ENCODE assay signal across 24 cellular contexts in genomic region chr1:48681476-48682305, GRCh38.
DNase-seq lines count a peak whose midpoint lies in the region; ATAC-seq, FAIRE-seq and TF ChIP-seq lines count a peak whose summit lies in the region.
"Had no signal": no experiment of that assay in that cellular context is flagged by ENCODE, and none has a peak within 500 bp of the region (broad histone marks: within the 10 kb centered on the region; RNA-seq: fewer than 3 reads in every experiment).

No MANE protein-coding gene starts in this region.

- TF ChIP-seq RAD21 in HepG2 (CRISPR knock-in tag; IDR thresholded peaks at IDR 0.05) = no peak

- WGBS in HepG2 (ENCODE audit: low lambda C conversion rate) = 28% methylated on average over 4 of the region's 4 CpGs

- no peaks in the 10 kb centered on the region for H4K20me1 ChIP-seq in HepG2 (ENCODE audit: insufficient read depth, low read length)

- no peak overlapping the region for H3K4me2 ChIP-seq in HepG2 (ENCODE audit: low read depth, low read length)

- H3K4me1 ChIP-seq in HepG2 (ENCODE audit: insufficient read depth, low read length) = no peaks in the 10 kb centered on the region

- no peak for FAIRE-seq in HepG2 (lab: Jason Lieb, UNC)
- FAIRE-seq: pancreas had no signal

- intact Hi-C loops in HepG2 (cut with micrococcal nuclease; ENCODE audit: unreplicated experiment) = no loop called here
- intact Hi-C loops in Calu3 (cut with micrococcal nuclease; ENCODE audit: unreplicated experiment) = loop anchor here (10.0 kb wide), 1 partner anchor 1653 kb away; no protein-coding TSS in a partner anchor

- H3K27me3 ChIP-seq in HepG2 (ENCODE audit: control insufficient read depth in 1 of 2, insufficient read depth in 2 of 2, low read length in 2 of 2) = no peaks in the 10 kb centered on the region
- H3K27me3 ChIP-seq: pancreas had no signal

- in situ Hi-C loops in astrocyte of the spinal cord (cut with HindIII; ENCODE audit: low sequenced_read_pairs) (no loop called here), HepG2 (cut with HindIII; ENCODE audit: extremely low pct_ligation_motif_present, low pct_unique_long_range_greater_than_20kb) (no loop called here)

- TF ChIP-seq POLR2A in HepG2 (IDR thresholded peaks at IDR 0.05; ENCODE audit: insufficient read depth in 1 of 2, low read depth in 2 of 2, low read length in 2 of 2) = no peak

- no peaks in the 10 kb centered on the region for H3K79me2 ChIP-seq in HepG2 (ENCODE audit: insufficient read depth, low read length)

- H3K27ac ChIP-seq in HepG2 (ENCODE audit: extremely low read length, insufficient read depth, low read length) = no peak overlapping the region
- H3K27ac ChIP-seq: GM23248 had no signal

- H3K9me3 ChIP-seq in HepG2 (ENCODE audit: low read length) = no peaks in the 10 kb centered on the region
- H3K9me3 ChIP-seq: pancreas had no signal

- H3K27ac Mint-ChIP-seq in Calu3 (ENCODE audit: unreplicated experiment) = no peak overlapping the region
- H3K27ac Mint-ChIP-seq: activated CD4-positive, alpha-beta T cell treated with anti-CD3 and anti-CD28 coated beads, Interleukin-2, amount 10 ng/mL, durations not matched to agents 24 days and 14 days; activated naive CD4-positive, alpha-beta T cell treated with anti-CD3 and anti-CD28 coated beads, Interleukin-2, amount 10 ng/mL, durations not matched to agents 7 days and 5 days; activated T-cell treated with anti-CD3 and anti-CD28 coated beads, Interleukin-2, amount 50 U/mL, for 72 hours; effector memory CD8-positive, alpha-beta T cell; natural killer cell had no signal

- no peaks in the 10 kb centered on the region for H3K36me3 ChIP-seq in HepG2 (replicated peaks in 1 of 2; ENCODE audit: control insufficient read depth in 1 of 2, insufficient read depth in 2 of 2, low read length in 2 of 2)
- H3K36me3 ChIP-seq: pancreas had no signal

- H3K9ac ChIP-seq in HepG2 (ENCODE audit: insufficient read depth, low read depth, low read length) = no peak overlapping the region
- H3K9ac ChIP-seq: GM23248 had no signal

- no peak overlapping the region for H3K4me3 Mint-ChIP-seq in Calu3 (ENCODE audit: low read depth, unreplicated experiment)
- H3K4me3 Mint-ChIP-seq: activated CD4-positive, alpha-beta T cell treated with anti-CD3 and anti-CD28 coated beads, Interleukin-2, amount 10 ng/mL, durations not matched to agents 24 days and 14 days; activated naive CD4-positive, alpha-beta T cell treated with anti-CD3 and anti-CD28 coated beads, Interleukin-2, amount 10 ng/mL, durations not matched to agents 7 days and 5 days; activated T-cell treated with anti-CD3 and anti-CD28 coated beads, Interleukin-2, amount 50 U/mL, for 72 hours; brain; effector memory CD8-positive, alpha-beta T cell; natural killer cell had no signal

- TF ChIP-seq CTCF in astrocyte of the spinal cord (IDR thresholded peaks at IDR 0.05; ENCODE audit: low read depth, low read length) (no peak), HepG2 (CRISPR knock-in tag; IDR thresholded peaks at IDR 0.05) (no peak), Calu3 (IDR thresholded peaks at IDR 0.05; ENCODE audit: unreplicated experiment) (no peak)

- no peak for ATAC-seq in HepG2
- no peak for ATAC-seq in HG03520 (IDR thresholded peaks at IDR 0.05; ENCODE audit: unreplicated experiment)
- ATAC-seq: activated T-cell treated with anti-CD3 and anti-CD28 coated beads, Interleukin-2, amount 50 U/mL, for 72 hours; effector memory CD8-positive, alpha-beta T cell; esophagus mucosa; natural killer cell; sciatic nerve had no signal

- no peaks in the 10 kb centered on the region for H3K36me3 Mint-ChIP-seq in Calu3 (ENCODE audit: insufficient read depth, unreplicated experiment)
- H3K36me3 Mint-ChIP-seq: activated naive CD4-positive, alpha-beta T cell treated with anti-CD3 and anti-CD28 coated beads, Interleukin-2, amount 10 ng/mL, durations not matched to agents 7 days and 5 days; brain; natural killer cell had no signal

- H2AFZ ChIP-seq in HepG2 (ENCODE audit: low read length) = no peak overlapping the region
- H2AFZ ChIP-seq: GM23248 had no signal

- TF ChIP-seq EP300 in HepG2 (IDR thresholded peaks at IDR 0.05; ENCODE audit: low read depth in 2 of 2, low read length in 2 of 2) (no peak), HepG2 (CRISPR knock-in tag; IDR thresholded peaks at IDR 0.05; ENCODE audit: borderline replicate concordance) (no peak)

- no peaks in the 10 kb centered on the region for H3K27me3 Mint-ChIP-seq in Calu3 (ENCODE audit: unreplicated experiment)
- H3K27me3 Mint-ChIP-seq: activated naive CD4-positive, alpha-beta T cell treated with anti-CD3 and anti-CD28 coated beads, Interleukin-2, amount 10 ng/mL, durations not matched to agents 7 days and 5 days had no signal

- H3K4me1 Mint-ChIP-seq in Calu3 (ENCODE audit: low read depth, unreplicated experiment) = peaks cover 12% of the 10 kb centered on the region
- H3K4me1 Mint-ChIP-seq: activated naive CD4-positive, alpha-beta T cell treated with anti-CD3 and anti-CD28 coated beads, Interleukin-2, amount 10 ng/mL, durations not matched to agents 7 days and 5 days; natural killer cell had no signal

- BruUV-seq in HepG2 (replicated peaks; lab: Mats Ljungman, UMichigan) (no TSS peak), Calu3 (replicated peaks; lab: Mats Ljungman, UMichigan) (no TSS peak)

- H3K4me3 ChIP-seq in astrocyte of the spinal cord (ENCODE audit: low read depth, low read length) (no peak overlapping the region), HepG2 (replicated peaks in 1 of 3; ENCODE audit: insufficient read depth in 1 of 3, low read depth in 2 of 3, low read length in 3 of 3) (no peak overlapping the region)
- H3K4me3 ChIP-seq: GM23248, pancreas had no signal

- peak; percentile 68 for DNase-seq in DMS79 (lab: John Stamatoyannopoulos, UW)
- DNase-seq in NCI-H82 (lab: John Stamatoyannopoulos, UW) = peak; percentile 90
- peak; percentile 30 for DNase-seq in astrocyte of the spinal cord (ENCODE audit: low read depth, low spot score)
- no peak for DNase-seq in HepG2 (ENCODE audit: low spot score)
- DNase-seq in Calu3 = no peak
- no peak for DNase-seq in NCI-H187 treated with DMSO at 0.1 percent for 48 hours (lab: John Stamatoyannopoulos, UW)
- no peak for DNase-seq in stimulated activated CD8-positive, alpha-beta memory T cell treated with anti-CD3 and anti-CD28 coated beads, Interleukin-4, amount 100 ng/mL, for 48 hours
- DNase-seq: activated CD4-positive, alpha-beta T cell treated with anti-CD3 and anti-CD28 coated beads, Interleukin-2, amount 10 ng/mL, durations not matched to agents 24 days and 14 days; activated naive CD4-positive, alpha-beta T cell treated with anti-CD3 and anti-CD28 coated beads, Interleukin-2, amount 10 ng/mL, durations not matched to agents 7 days and 5 days; activated T-cell treated with anti-CD3 and anti-CD28 coated beads, Interleukin-2, amount 50 U/mL, for 72 hours; effector memory CD8-positive, alpha-beta T cell; GM23248; IMR-90; midbrain; natural killer cell; NCI-H1436 treated with DMSO at 0.1 percent for 48 hours; NCI-H69; pancreas; SIG-M5; T-helper 1 cell had no signal

- H3K9me3 Mint-ChIP-seq in Calu3 (ENCODE audit: low read depth, unreplicated experiment) = no peaks in the 10 kb centered on the region
- H3K9me3 Mint-ChIP-seq: activated CD4-positive, alpha-beta T cell treated with anti-CD3 and anti-CD28 coated beads, Interleukin-2, amount 10 ng/mL, durations not matched to agents 24 days and 14 days; activated naive CD4-positive, alpha-beta T cell treated with anti-CD3 and anti-CD28 coated beads, Interleukin-2, amount 10 ng/mL, durations not matched to agents 7 days and 5 days; activated T-cell treated with anti-CD3 and anti-CD28 coated beads, Interleukin-2, amount 50 U/mL, for 72 hours; brain; effector memory CD8-positive, alpha-beta T cell; natural killer cell had no signal

- POLR2A ChIA-PET in HepG2 (lab: Yijun Ruan, JAX) = no interaction called here

- CTCF ChIA-PET in HepG2 (lab: Yijun Ruan, JAX; ENCODE audit: low intra/inter-chr PET ratio, low total read pairs) = no interaction called here
- CTCF ChIA-PET in Calu3 (lab: Charles Lee) = interaction anchor here (0.7 kb wide), 1 partner anchor 92 kb away, joined by 5 read pairs; no protein-coding TSS in a partner anchor

TF ChIP-seq in HepG2, 621 proteins besides CTCF, POLR2A, EP300 and RAD21:
- TF ChIP-seq ATF7 (IDR thresholded peaks at IDR 0.05) (peak; percentile 80), ATF7 (CRISPR knock-in tag; IDR thresholded peaks at IDR 0.05) (no peak), ZFP62 (CRISPR knock-in tag; IDR thresholded peaks at IDR 0.05) (no peak), CREB1 (IDR thresholded peaks at IDR 0.05) (0 out of 2 replicates have a peak, but pooled peaks have one; percentile 9), CREB1 (CRISPR knock-in tag; IDR thresholded peaks at IDR 0.05) (no peak)
TF ChIP-seq in HepG2: peak in this region for 2.

Comparison
In these comparisons a context has a peak if more than half of its experiments do, and no peak if none do; other contexts are left out.
1. DNase-seq: peak in DMS79 (single experiment), NCI-H82 (single experiment) and astrocyte of the spinal cord (single experiment); none in HepG2 (single experiment), Calu3 (single experiment), NCI-H187 treated with DMSO at 0.1 percent for 48 hours (single experiment) and stimulated activated CD8-positive, alpha-beta memory T cell treated with anti-CD3 and anti-CD28 coated beads, Interleukin-4, amount 100 ng/mL, for 48 hours (single experiment).